7 cellular contexts compared by ENCODE assay signal in genomic region chr16:46908540-46909372, GRCh38.
DNase-seq lines count a peak whose midpoint lies in the region; ATAC-seq and TF ChIP-seq lines count a peak whose summit lies in the region.

No MANE protein-coding gene starts in this region.

- H3K27ac ChIP-seq in WERI-Rb-1, result no peak overlapping the region

- H3K4me3 ChIP-seq in GM12864 (ENCODE audit: low read depth, low read length) (no peak overlapping the region), NB4 (ENCODE audit: low read depth, low read length) (no peak overlapping the region), WERI-Rb-1 (ENCODE audit: low read depth, low read length) (no peak overlapping the region), cardiac fibroblast (replicated peaks in 1 of 2; ENCODE audit: low read depth in 2 of 2, low read length in 2 of 2) (no peak overlapping the region)

- peaks cover 41% of the 10 kb centered on the region for H3K36me3 ChIP-seq in WERI-Rb-1

- no peak for ATAC-seq in HG03097 (IDR thresholded peaks at IDR 0.05; ENCODE audit: low FRiP score, unreplicated experiment)

- no peaks in the 10 kb centered on the region for H3K27me3 ChIP-seq in WERI-Rb-1 (ENCODE audit: insufficient read depth, low read depth, severe bottlenecking)

- H3K9me3 ChIP-seq in WERI-Rb-1 (ENCODE audit: severe bottlenecking), result no peaks in the 10 kb centered on the region

- DNase-seq in GM12864 (ENCODE audit: low read depth), result no peak
- peak; percentile 81 for DNase-seq in NB4 (ENCODE audit: low read depth)
- DNase-seq in WERI-Rb-1, result peak; percentile 63
- peak; percentile 73 to 75 for DNase-seq in cardiac fibroblast (ENCODE audit: low read depth in 2 of 2)
- DNase-seq in kidney tubule cell (ENCODE audit: low spot score), result peak; percentile 67
- peak; percentile 69 for DNase-seq in stimulated activated CD4-positive, alpha-beta T cell treated with anti-CD3 and anti-CD28 coated beads, Interleukin-4, amount 100 ng/mL, for 24 hours

- TF ChIP-seq POLR2A in NB4 (IDR thresholded peaks at IDR 0.05; ENCODE audit: extremely low read depth, insufficient read length), result no peak

- TF ChIP-seq CTCF in GM12864 (IDR thresholded peaks at IDR 0.05; ENCODE audit: low read depth, low read length, missing control alignments) (peak; percentile 71), NB4 (IDR thresholded peaks at IDR 0.05; ENCODE audit: low read depth, low read length) (peak; percentile 62), WERI-Rb-1 (IDR thresholded peaks at IDR 0.05; ENCODE audit: low read depth, low read length) (peak; percentile 51), cardiac fibroblast (IDR thresholded peaks at IDR 0.05; ENCODE audit: low read depth, low read length) (peak; percentile 57)
